28 cellular contexts compared by ENCODE assay signal in genomic region chr16:80103463-80103862, GRCh38.
"Had no signal": no experiment of that assay in that cellular context is flagged by ENCODE, and none has a peak within 500 bp of the region (broad histone marks: within the 10 kb centered on the region; RNA-seq: fewer than 3 reads in every experiment).

No MANE protein-coding gene starts in this region.

- ATAC-seq: activated CD8-positive, alpha-beta T cell treated with anti-CD3 and anti-CD28 coated beads, Interleukin-2, amount 10 ng/mL, durations not matched to agents 7 days and 5 days; activated naive CD4-positive, alpha-beta T cell treated with anti-CD3 and anti-CD28 coated beads, Interleukin-2, amount 50 U/mL, for 72 hours; activated naive CD8-positive, alpha-beta T cell treated with anti-CD3 and anti-CD28 coated beads, Interleukin-2, amount 50 U/mL, for 24 hours; activated T-cell treated with anti-CD3 and anti-CD28 coated beads, Interleukin-2, amount 50 U/mL, for 4 hours; WTC11 had no signal

- H3K4me3 ChIP-seq: Peyer's patch, SJSA1 had no signal

- FAIRE-seq: astrocyte had no signal

- H3K9me3 Mint-ChIP-seq: T-helper 1 cell treated with Interleukin-12 subunit alpha and Interleukin-12 subunit beta and Interleukin-4 antibody, amounts not matched to agents 30 μg/mL and 1 μg/mL, for 36 hours had no signal

- H3K27me3 ChIP-seq: Peyer's patch, SJSA1 had no signal

- H3K4me3 Mint-ChIP-seq: activated CD8-positive, alpha-beta T cell treated with anti-CD3 and anti-CD28 coated beads, Interleukin-2, amount 10 ng/mL, durations not matched to agents 7 days and 5 days; activated naive CD8-positive, alpha-beta T cell treated with anti-CD3 and anti-CD28 coated beads, Interleukin-2, amount 50 U/mL, for 24 hours; activated T-cell treated with anti-CD3 and anti-CD28 coated beads, Interleukin-2, amount 50 U/mL, for 4 hours; brain; IgD-negative memory B cell; T-helper 1 cell treated with Interleukin-12 subunit alpha and Interleukin-12 subunit beta and Interleukin-4 antibody, amounts not matched to agents 30 μg/mL and 1 μg/mL, for 36 hours; WTC11 had no signal

- H3K36me3 ChIP-seq: Peyer's patch, SJSA1 had no signal

- H3K4me1 ChIP-seq: Peyer's patch, SJSA1 had no signal

- H3K27ac Mint-ChIP-seq: activated CD8-positive, alpha-beta T cell treated with anti-CD3 and anti-CD28 coated beads, Interleukin-2, amount 10 ng/mL, durations not matched to agents 7 days and 5 days; activated naive CD4-positive, alpha-beta T cell treated with anti-CD3 and anti-CD28 coated beads, Interleukin-2, amount 50 U/mL, for 72 hours; activated naive CD8-positive, alpha-beta T cell treated with anti-CD3 and anti-CD28 coated beads, Interleukin-2, amount 50 U/mL, for 24 hours; IgD-negative memory B cell; T-helper 1 cell treated with Interleukin-12 subunit alpha and Interleukin-12 subunit beta and Interleukin-4 antibody, amounts not matched to agents 30 μg/mL and 1 μg/mL, for 36 hours had no signal

- H3K27ac ChIP-seq: Peyer's patch, RWPE1, SJSA1 had no signal

- H3K9me3 ChIP-seq: Peyer's patch, SJSA1 had no signal

- H3K36me3 Mint-ChIP-seq: activated naive CD4-positive, alpha-beta T cell treated with anti-CD3 and anti-CD28 coated beads, Interleukin-2, amount 50 U/mL, for 72 hours; brain; IgD-negative memory B cell; WTC11 had no signal

- H3K4me1 Mint-ChIP-seq: activated naive CD8-positive, alpha-beta T cell treated with anti-CD3 and anti-CD28 coated beads, Interleukin-2, amount 50 U/mL, for 24 hours; IgD-negative memory B cell had no signal

- DNase-seq: activated CD4-positive, alpha-beta T cell treated with anti-CD3 and anti-CD28 coated beads for 48 hours; activated CD4-positive, alpha-beta T cell treated with anti-CD3 and anti-CD28 coated beads, Interleukin-2, amount 50 U/mL, for 4 hours; activated CD4-positive, CD25-positive, alpha-beta regulatory T cell treated with anti-CD3 and anti-CD28 coated beads, Interleukin-2, amount 50 U/mL, for 72 hours; activated CD8-positive, alpha-beta T cell treated with anti-CD3 and anti-CD28 coated beads, Interleukin-2, amount 10 ng/mL, durations not matched to agents 7 days and 5 days; activated effector memory CD4-positive, alpha-beta T cell treated with anti-CD3 and anti-CD28 coated beads, Interleukin-2, amount 50 U/mL, for 16 hours; activated naive CD4-positive, alpha-beta T cell treated with Interleukin-2 at 50 U/mL for 16 hours; activated naive CD8-positive, alpha-beta T cell treated with anti-CD3 and anti-CD28 coated beads, Interleukin-2, amount 50 U/mL, for 24 hours; activated T-cell treated with anti-CD3 and anti-CD28 coated beads, Interleukin-2, amount 50 U/mL, for 4 hours; amygdala; cerebellar nuclear complex; KG1; NCI-H1048; NCI-H1694; NCI-H2029 treated with DMSO at 0.1 percent for 48 hours; NCI-H2171; NCI-H2227 treated with DMSO at 0.1 percent for 48 hours; NCI-H446 treated with DMSO at 0.1 percent for 48 hours; NCI-H526 treated with DMSO at 0.1 percent for 48 hours; Peyer's patch; SHP77 had no signal
